18 cellular contexts compared by ENCODE assay signal in the genomic region with DNA sequence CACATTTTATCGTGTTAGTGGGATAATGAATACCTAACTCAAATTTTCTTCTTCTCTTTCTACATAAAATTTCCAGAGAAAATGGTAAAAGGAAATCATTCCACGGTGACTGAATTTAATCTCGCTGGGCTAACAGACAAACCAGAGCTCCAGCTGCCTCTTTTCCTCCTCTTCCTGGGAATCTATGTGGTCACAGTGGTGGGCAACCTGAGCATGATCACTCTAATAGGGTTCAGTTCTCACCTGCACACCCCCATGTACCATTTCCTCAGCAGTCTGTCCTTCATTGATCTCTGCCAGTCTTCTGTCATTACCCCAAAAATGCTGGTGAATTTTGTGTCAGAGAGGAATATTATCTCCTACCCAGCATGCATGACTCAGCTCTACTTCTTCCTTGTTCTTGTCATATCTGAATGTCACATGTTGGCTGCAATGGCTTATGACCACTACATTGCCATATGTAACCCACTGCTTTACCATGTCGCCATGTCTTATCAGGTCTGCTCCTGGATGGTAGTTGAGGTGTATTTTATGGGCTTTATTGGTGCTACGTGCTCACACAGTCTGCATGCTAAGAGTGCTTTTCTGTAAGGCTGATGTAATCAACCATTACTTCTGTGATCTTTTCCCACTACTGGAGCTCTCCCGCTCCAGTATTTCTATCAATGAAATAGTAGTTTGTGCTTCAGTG. TPM values are rescaled to one million over a fixed set of nuclear protein-coding genes. Genes with fewer than 3 reads are reported as not detected.
DNase-seq lines count a peak whose midpoint lies in the region; ATAC-seq and TF ChIP-seq lines count a peak whose summit lies in the region.
"Had no signal": no experiment of that assay in that cellular context is flagged by ENCODE, and none has a peak within 500 bp of the region (broad histone marks: within the 10 kb centered on the region; RNA-seq: fewer than 3 reads in every experiment).

No MANE protein-coding gene starts in this region.

- DNase-seq in CD8-positive, alpha-beta memory T cell: no peak
- DNase-seq in GM23338 (ENCODE audit: low spot score) (no peak), OCI-M1 (lab: John Stamatoyannopoulos, UW) (peak; percentile 98), epithelial cell of esophagus (ENCODE audit: low read depth) (peak; percentile 9), D341Med (ENCODE audit: low spot score) (no peak), UCSD-AML1 (lab: John Stamatoyannopoulos, UW; ENCODE audit: unreplicated experiment) (no peak)
- DNase-seq: DMS 273 treated with DMSO at 0.1 percent for 48 hours, NCI-H1105 treated with DMSO at 0.1 percent for 48 hours, NCI-H1694, NCI-H2081 treated with DMSO at 0.1 percent for 48 hours, T-helper 1 cell had no signal

- no peaks in the 10 kb centered on the region for H3K36me3 Mint-ChIP-seq in CD8-positive, alpha-beta memory T cell
- no peaks in the 10 kb centered on the region for H3K36me3 Mint-ChIP-seq in GM23338 (ENCODE audit: low read depth)

- no peaks in the 10 kb centered on the region for H3K27me3 Mint-ChIP-seq in CD8-positive, alpha-beta memory T cell
- no peaks in the 10 kb centered on the region for H3K27me3 Mint-ChIP-seq in GM23338 (ENCODE audit: insufficient read depth, low read depth, poor library complexity)

- no peaks in the 10 kb centered on the region for H4K20me1 ChIP-seq in GM23338 (replicated peaks; ENCODE audit: insufficient read depth)
- H4K20me1 ChIP-seq: BLaER1 had no signal

- H3K27ac Mint-ChIP-seq in CD8-positive, alpha-beta memory T cell: no peak overlapping the region
- H3K27ac Mint-ChIP-seq in GM23338: peak overlapping the region; percentile 8; the same call in 1 of the 2 replicates

- no peak for TF ChIP-seq CTCF in GM23338 (conservative IDR thresholded peaks at IDR 0.05; ENCODE audit: low read depth in 2 of 2)
- TF ChIP-seq CTCF in epithelial cell of esophagus (IDR thresholded peaks at IDR 0.05; ENCODE audit: insufficient read depth, low read depth, low read length, missing control alignments): no peak

- H3K4me1 ChIP-seq in CD8-positive, alpha-beta memory T cell (ENCODE audit: insufficient read depth, low read length): no peaks in the 10 kb centered on the region
- no peaks in the 10 kb centered on the region for H3K4me1 ChIP-seq in GM23338 (ENCODE audit: insufficient read depth)
- H3K4me1 ChIP-seq: A549, BLaER1 had no signal

- no peaks in the 10 kb centered on the region for H3K9me3 ChIP-seq in CD8-positive, alpha-beta memory T cell (ENCODE audit: low read length)
- H3K9me3 ChIP-seq: A549, BLaER1 had no signal

- H3F3A ChIP-seq in GM23338 (replicated peaks; ENCODE audit: low read depth): no peaks in the 10 kb centered on the region

- no peaks in the 10 kb centered on the region for H3K36me3 ChIP-seq in CD8-positive, alpha-beta memory T cell (ENCODE audit: insufficient read depth, low read length)
- no peaks in the 10 kb centered on the region for H3K36me3 ChIP-seq in GM23338 (ENCODE audit: insufficient read depth)
- H3K36me3 ChIP-seq: BLaER1 had no signal

- POLR2A ChIA-PET in CD8-positive, alpha-beta memory T cell (lab: Charles Lee): no interaction called here

- H3K79me2 ChIP-seq in GM23338 (replicated peaks; ENCODE audit: insufficient read depth): no peaks in the 10 kb centered on the region

- H2AFZ ChIP-seq in GM23338: no peak overlapping the region

- H3K27me3 ChIP-seq in CD8-positive, alpha-beta memory T cell (ENCODE audit: insufficient read depth, low read length, poor library complexity, severe bottlenecking): no peaks in the 10 kb centered on the region
- H3K27me3 ChIP-seq in GM23338 (ENCODE audit: insufficient read depth): no peaks in the 10 kb centered on the region
- H3K27me3 ChIP-seq: BLaER1 had no signal

- H3K4me1 Mint-ChIP-seq in CD8-positive, alpha-beta memory T cell: no peaks in the 10 kb centered on the region
- H3K4me1 Mint-ChIP-seq in GM23338: no peaks in the 10 kb centered on the region

- H3K4me3 ChIP-seq in CD8-positive, alpha-beta memory T cell (ENCODE audit: low read length): no peak overlapping the region
- H3K4me3 ChIP-seq in GM23338 (no peak overlapping the region), epithelial cell of esophagus (ENCODE audit: low read length) (no peak overlapping the region)
- H3K4me3 ChIP-seq: A549, BLaER1 had no signal

- no peak overlapping the region for H3K4me2 ChIP-seq in GM23338
- H3K4me2 ChIP-seq: A549, BLaER1 had no signal

- no peaks in the 10 kb centered on the region for H3K9me2 ChIP-seq in GM23338 (ENCODE audit: insufficient read depth)

- ATAC-seq in GM23338 (no peak), HG02852 (IDR thresholded peaks at IDR 0.05; ENCODE audit: unreplicated experiment) (no peak), HG02610 (IDR thresholded peaks at IDR 0.05; ENCODE audit: unreplicated experiment) (no peak)
- ATAC-seq: A549 had no signal

- CTCF ChIA-PET in CD8-positive, alpha-beta memory T cell (lab: Charles Lee): no interaction called here

- H3K27ac ChIP-seq in CD8-positive, alpha-beta memory T cell (ENCODE audit: low read depth, low read length): peak overlapping the region; percentile 34
- no peak overlapping the region for H3K27ac ChIP-seq in GM23338 (ENCODE audit: low read depth)
- H3K27ac ChIP-seq: A549, BLaER1 had no signal

- H3K4me3 Mint-ChIP-seq in CD8-positive, alpha-beta memory T cell: no peak overlapping the region
- H3K4me3 Mint-ChIP-seq in GM23338: no peak overlapping the region

- H3K9me3 Mint-ChIP-seq in CD8-positive, alpha-beta memory T cell: no peaks in the 10 kb centered on the region
- no peaks in the 10 kb centered on the region for H3K9me3 Mint-ChIP-seq in GM23338

TF ChIP-seq in GM23338, 12 proteins besides CTCF, POLR2A, EP300 and RAD21 (continues in another document):
- TF ChIP-seq ZNF331 (CRISPR knock-in tag; IDR thresholded peaks at IDR 0.05; ENCODE audit: low read depth): no peak
- TF ChIP-seq, protein P1, sequence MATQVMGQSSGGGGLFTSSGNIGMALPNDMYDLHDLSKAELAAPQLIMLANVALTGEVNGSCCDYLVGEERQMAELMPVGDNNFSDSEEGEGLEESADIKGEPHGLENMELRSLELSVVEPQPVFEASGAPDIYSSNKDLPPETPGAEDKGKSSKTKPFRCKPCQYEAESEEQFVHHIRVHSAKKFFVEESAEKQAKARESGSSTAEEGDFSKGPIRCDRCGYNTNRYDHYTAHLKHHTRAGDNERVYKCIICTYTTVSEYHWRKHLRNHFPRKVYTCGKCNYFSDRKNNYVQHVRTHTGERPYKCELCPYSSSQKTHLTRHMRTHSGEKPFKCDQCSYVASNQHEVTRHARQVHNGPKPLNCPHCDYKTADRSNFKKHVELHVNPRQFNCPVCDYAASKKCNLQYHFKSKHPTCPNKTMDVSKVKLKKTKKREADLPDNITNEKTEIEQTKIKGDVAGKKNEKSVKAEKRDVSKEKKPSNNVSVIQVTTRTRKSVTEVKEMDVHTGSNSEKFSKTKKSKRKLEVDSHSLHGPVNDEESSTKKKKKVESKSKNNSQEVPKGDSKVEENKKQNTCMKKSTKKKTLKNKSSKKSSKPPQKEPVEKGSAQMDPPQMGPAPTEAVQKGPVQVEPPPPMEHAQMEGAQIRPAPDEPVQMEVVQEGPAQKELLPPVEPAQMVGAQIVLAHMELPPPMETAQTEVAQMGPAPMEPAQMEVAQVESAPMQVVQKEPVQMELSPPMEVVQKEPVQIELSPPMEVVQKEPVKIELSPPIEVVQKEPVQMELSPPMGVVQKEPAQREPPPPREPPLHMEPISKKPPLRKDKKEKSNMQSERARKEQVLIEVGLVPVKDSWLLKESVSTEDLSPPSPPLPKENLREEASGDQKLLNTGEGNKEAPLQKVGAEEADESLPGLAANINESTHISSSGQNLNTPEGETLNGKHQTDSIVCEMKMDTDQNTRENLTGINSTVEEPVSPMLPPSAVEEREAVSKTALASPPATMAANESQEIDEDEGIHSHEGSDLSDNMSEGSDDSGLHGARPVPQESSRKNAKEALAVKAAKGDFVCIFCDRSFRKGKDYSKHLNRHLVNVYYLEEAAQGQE (IDR thresholded peaks at IDR 0.05; ENCODE audit: unreplicated experiment): no peak
- no peak for TF ChIP-seq JUNB (IDR thresholded peaks at IDR 0.05; ENCODE audit: unreplicated experiment)
- TF ChIP-seq NANOG (IDR thresholded peaks at IDR 0.05; ENCODE audit: borderline replicate concordance): no peak
- TF ChIP-seq STAT1 (IDR thresholded peaks at IDR 0.05; ENCODE audit: unreplicated experiment): no peak

RNA-seq across cellular contexts. Expression of a gene that starts 24.1 kb away (rescaled TPM):
- not detected for total RNA-seq in CD8-positive, alpha-beta memory T cell
- polyA plus RNA-seq in CD8-positive, alpha-beta memory T cell: not detected
- not detected in 2 replicates for total RNA-seq in GM23338 (2014; rRNA removed; shearing (Covaris generic))
- not detected in 2 replicates for polyA plus RNA-seq in GM23338 (2016; fragmentation: Nextera tagmentation; extraction: Ambion mirVana)
- total RNA-seq: HT-29, M059J, NCI-H460 had no signal
- polyA plus RNA-seq: A549 had no signal

RNA-seq across cellular contexts. Expression of a gene that starts 33.6 kb away (rescaled TPM):
- not detected for total RNA-seq in CD8-positive, alpha-beta memory T cell
- not detected for polyA plus RNA-seq in CD8-positive, alpha-beta memory T cell
- not detected in 2 replicates for total RNA-seq in GM23338 (2014; rRNA removed; shearing (Covaris generic))
- polyA plus RNA-seq in GM23338 (2016; fragmentation: Nextera tagmentation; extraction: Ambion mirVana): not detected in 2 replicates
- total RNA-seq: HT-29, M059J, NCI-H460 had no signal
- polyA plus RNA-seq: A549 had no signal

RNA-seq across cellular contexts. Expression of a gene that starts 48.9 kb away (rescaled TPM):
- total RNA-seq in CD8-positive, alpha-beta memory T cell: not detected
- polyA plus RNA-seq in CD8-positive, alpha-beta memory T cell: not detected
- total RNA-seq in GM23338 (2014; rRNA removed; shearing (Covaris generic)): not detected in 2 replicates
- polyA plus RNA-seq in GM23338 (2016; fragmentation: Nextera tagmentation; extraction: Ambion mirVana): not detected in 2 replicates
- total RNA-seq: HT-29, M059J, NCI-H460 had no signal
- polyA plus RNA-seq: A549 had no signal

Comparison
In these comparisons a context has a peak if more than half of its experiments do, and no peak if none do; other contexts are left out.
1. DNase-seq: peak in OCI-M1 (single experiment) and epithelial cell of esophagus (single experiment); none in CD8-positive, alpha-beta memory T cell (0 of 5), GM23338 (single experiment), D341Med (single experiment) and UCSD-AML1 (single experiment).